Comparison of ENCODE assay signal across 15 cellular contexts in the genomic region with DNA sequence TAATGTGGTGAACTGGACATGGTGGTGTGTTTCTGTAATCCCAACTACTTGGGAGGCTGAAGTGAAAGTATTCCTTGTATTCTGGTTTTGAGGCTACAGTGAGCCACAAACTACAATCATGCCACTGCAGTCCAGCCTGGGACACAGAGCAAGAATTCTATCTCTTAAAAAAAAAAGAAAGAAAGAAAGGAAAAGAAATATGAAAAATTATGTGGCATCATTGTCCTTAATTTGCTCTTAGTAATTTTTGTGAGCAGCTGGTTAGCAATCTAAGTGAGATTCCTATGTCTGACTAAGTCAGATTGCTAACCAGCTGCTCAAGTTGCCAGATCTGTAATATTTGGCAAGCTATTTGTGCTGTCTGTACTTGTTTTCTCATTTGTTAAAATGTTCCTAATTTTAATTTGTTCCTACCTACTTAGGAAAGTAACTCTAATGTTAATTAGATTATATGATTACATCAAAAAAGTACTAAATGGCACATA. TPM values are rescaled to one million over a fixed set of nuclear protein-coding genes. Genes with fewer than 3 reads are reported as not detected.
"Had no signal": no experiment of that assay in that cellular context is flagged by ENCODE, and none has a peak within 500 bp of the region (broad histone marks: within the 10 kb centered on the region; RNA-seq: fewer than 3 reads in every experiment).

No MANE protein-coding gene starts in this region.

- DNase-seq: activated CD4-positive, alpha-beta T cell treated with anti-CD3 and anti-CD28 coated beads, Interleukin-2, amount 10 ng/mL, durations not matched to agents 24 days and 14 days; activated CD4-positive, CD25-positive, alpha-beta regulatory T cell; activated CD8-positive, alpha-beta memory T cell treated with anti-CD3 and anti-CD28 coated beads, Interleukin-2, amount 50 U/mL, for 48 hours; activated gamma-delta T cell treated with Interleukin-2 at 50 U/mL for 16 hours; anterior cingulate cortex; gastrocnemius medialis; heart left ventricle; left colon; lower lobe of right lung; sigmoid colon; stimulated activated CD4-positive, alpha-beta T cell treated with anti-CD3 and anti-CD28 coated beads, Interleukin-12 subunit alpha, Interleukin-12 subunit beta, amount 100 ng/mL, for 4 hours; upper lobe of right lung had no signal

- H3K9me3 ChIP-seq: esophagus muscularis mucosa, gastrocnemius medialis, heart left ventricle, lower lobe of right lung, sigmoid colon, thoracic aorta, upper lobe of right lung had no signal

- H3K36me3 ChIP-seq: gastrocnemius medialis, thoracic aorta had no signal

- H3K27ac ChIP-seq: esophagus muscularis mucosa, gastrocnemius medialis, heart left ventricle, lower lobe of right lung, parathyroid adenoma, sigmoid colon, thoracic aorta, upper lobe of right lung had no signal

- H3K4me3 ChIP-seq: esophagus muscularis mucosa, gastrocnemius medialis, heart left ventricle, lower lobe of right lung, sigmoid colon, thoracic aorta, upper lobe of right lung had no signal

- H3K27me3 ChIP-seq: esophagus muscularis mucosa, gastrocnemius medialis, heart left ventricle, sigmoid colon, upper lobe of right lung had no signal

- H3K4me1 ChIP-seq: esophagus muscularis mucosa, gastrocnemius medialis, heart left ventricle, lower lobe of right lung, parathyroid adenoma, sigmoid colon, upper lobe of right lung had no signal

RNA-seq across cellular contexts. Expression of gene DDX3Y, which starts 48.8 kb away (rescaled TPM):
- total RNA-seq: left colon had no signal
